ENCODE assay signal across 26 cellular contexts in the genomic region with DNA sequence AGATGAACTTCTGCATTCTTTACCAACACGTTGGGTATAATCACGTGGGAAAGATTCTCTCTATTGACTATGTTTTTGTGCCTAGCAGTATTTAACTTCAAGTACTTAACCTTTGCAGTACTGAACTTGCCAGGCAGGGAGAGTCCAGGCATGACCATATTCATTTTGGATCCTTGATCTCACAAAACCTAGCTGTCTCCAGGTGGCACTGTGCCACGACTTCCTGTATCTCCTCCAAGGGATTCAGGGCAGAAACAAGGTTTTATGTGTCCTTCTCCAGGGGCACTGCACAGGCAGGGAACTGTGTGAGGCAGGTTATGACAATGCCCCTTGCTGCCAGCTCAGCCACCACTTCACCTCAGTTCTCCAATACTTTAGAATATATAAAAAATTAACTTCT. TPM values are rescaled to one million over a fixed set of nuclear protein-coding genes. Genes with fewer than 3 reads are reported as not detected.
DNase-seq lines count a peak whose midpoint lies in the region; ATAC-seq and TF ChIP-seq lines count a peak whose summit lies in the region.
"Had no signal": no experiment of that assay in that cellular context is flagged by ENCODE, and none has a peak within 500 bp of the region (broad histone marks: within the 10 kb centered on the region; RNA-seq: fewer than 3 reads in every experiment).

No MANE protein-coding gene starts in this region.

- H3K9me3 Mint-ChIP-seq in H9, result no peaks in the 10 kb centered on the region; a peak in 1 of 5 replicates
- H3K9me3 Mint-ChIP-seq: CD4-positive, alpha-beta memory T cell; dendritic cell treated with granulocyte-macrophage colony-stimulating factor and Interleukin-4, amounts not matched to agents 40 ng/mL and 50 ng/mL, for 4 days; nephron had no signal

- peaks cover 1% of the 10 kb centered on the region for H3K4me1 ChIP-seq in right cardiac atrium (ENCODE audit: control insufficient read depth, insufficient read depth, low read length)
- no peaks in the 10 kb centered on the region for H3K4me1 ChIP-seq in OCI-LY7 (ENCODE audit: insufficient read depth, low read length, poor library complexity, severe bottlenecking)
- peaks cover 0 to 5% (median 2%) of the 10 kb centered on the region in 4 donors for H3K4me1 ChIP-seq in upper lobe of left lung
- no peaks in the 10 kb centered on the region for H3K4me1 ChIP-seq in H9 (ENCODE audit: insufficient read depth, low read length)
- H3K4me1 ChIP-seq: breast epithelium, uterus had no signal

- no peaks in the 10 kb centered on the region for H3K79me2 ChIP-seq in OCI-LY7 (ENCODE audit: insufficient read depth, low read depth, low read length)
- H3K79me2 ChIP-seq in H9 (ENCODE audit: insufficient read depth, low read length), result no peaks in the 10 kb centered on the region

- no peak overlapping the region for H3K4me2 ChIP-seq in OCI-LY7 (ENCODE audit: low read length)
- H3K4me2 ChIP-seq in H9 (ENCODE audit: insufficient read depth, insufficient read length, low read length), result no peak overlapping the region

- no peak overlapping the region for H4K91ac ChIP-seq in H9 (ENCODE audit: insufficient read length, low read depth, low read length)

- no peak overlapping the region for H3K4me3 Mint-ChIP-seq in H9
- H3K4me3 Mint-ChIP-seq: CD4-positive, alpha-beta memory T cell; dendritic cell treated with granulocyte-macrophage colony-stimulating factor and Interleukin-4, amounts not matched to agents 40 ng/mL and 50 ng/mL, for 4 days; nephron had no signal

- no peak overlapping the region for H2BK5ac ChIP-seq in H9 (ENCODE audit: insufficient read length, low read length)

- no peak overlapping the region for H2BK20ac ChIP-seq in H9 (ENCODE audit: low read depth, low read length, poor library complexity, severe bottlenecking)

- no peak overlapping the region for H3K56ac ChIP-seq in H9 (ENCODE audit: insufficient read length, low read depth, low read length)

- TF ChIP-seq CTCF in OCI-LY7 (conservative IDR thresholded peaks at IDR 0.05; ENCODE audit: low read length) (peak; percentile 37; the same call in 1 of the 2 replicates), epithelial cell of esophagus (IDR thresholded peaks at IDR 0.05; ENCODE audit: insufficient read depth, low read depth, low read length, missing control alignments) (no peak), omental fat pad (IDR thresholded peaks at IDR 0.05) (no peak), upper lobe of left lung (IDR thresholded peaks at IDR 0.05) (no peak), H9 (conservative IDR thresholded peaks at IDR 0.05) (no peak)

- H3K4ac ChIP-seq in H9 (ENCODE audit: low read depth, low read length), result no peak overlapping the region

- no peaks in the 10 kb centered on the region for H3K9me3 ChIP-seq in right cardiac atrium (ENCODE audit: control insufficient read depth, low read length)
- no peaks in the 10 kb centered on the region for H3K9me3 ChIP-seq in OCI-LY7 (ENCODE audit: low read length)
- H3K9me3 ChIP-seq in upper lobe of left lung, result no peaks in the 10 kb centered on the region
- H3K9me3 ChIP-seq in H9 (ENCODE audit: control insufficient read depth, low read depth, low read length), result no peaks in the 10 kb centered on the region
- H3K9me3 ChIP-seq: breast epithelium, uterus had no signal

- H3K36me3 Mint-ChIP-seq in H9 (ENCODE audit: insufficient read depth in 1 of 3, low read depth in 3 of 3), result no peaks in the 10 kb centered on the region

- H4K5ac ChIP-seq in H9 (ENCODE audit: insufficient read length, low read depth, low read length), result no peak overlapping the region

- H3K36me3 ChIP-seq in OCI-LY7 (ENCODE audit: insufficient read depth, low read length) (peaks cover 6% of the 10 kb centered on the region; the same call in 1 of the 2 replicates), upper lobe of left lung (peaks cover 0 to 7% (median 2%) of the 10 kb centered on the region in 4 donors)
- H3K36me3 ChIP-seq: breast epithelium, uterus had no signal

- ATAC-seq in right cardiac atrium, result no peak
- ATAC-seq in omental fat pad (ENCODE audit: low FRiP score), result no peak
- no peak for ATAC-seq in upper lobe of left lung (ENCODE audit: low FRiP score in 2 of 2)
- ATAC-seq: left cardiac atrium had no signal

- no peak overlapping the region for H4K8ac ChIP-seq in H9 (replicated peaks; ENCODE audit: insufficient read length, low read depth, low read length)

- DNase-seq in right cardiac atrium (peak in 2 of 3 donors; percentile 12 to 55), cardiac septum (ENCODE audit: low spot score) (no peak), OCI-LY7 (ENCODE audit: low spot score) (no peak), epithelial cell of esophagus (ENCODE audit: low read depth) (peak; percentile 33), omental fat pad (ENCODE audit: low spot score) (no peak), upper lobe of left lung (no peak), H9 (no peak)
- DNase-seq in effector CD8-positive, alpha-beta T cell (lab: John Stamatoyannopoulos, UW), result no peak
- DNase-seq: activated CD4-positive, alpha-beta T cell treated with anti-CD3 and anti-CD28 coated beads, Interleukin-2, amount 50 U/mL, for 1 hour; activated CD8-positive, alpha-beta memory T cell treated with anti-CD3 and anti-CD28 coated beads, Interleukin-2, amount 50 U/mL, for 48 hours; activated effector memory CD4-positive, alpha-beta T cell treated with anti-CD3 and anti-CD28 coated beads, Interleukin-2, amount 50 U/mL, for 16 hours; CD4-positive, alpha-beta memory T cell; GOT3; left cardiac atrium; midbrain; NCI-H1417 treated with DMSO at 0.1 percent for 48 hours; NCI-H2171 treated with DMSO at 0.1 percent for 48 hours; small intestine; uterus had no signal

- WGBS in right cardiac atrium, result 17% methylated on average over 3 of the region's 3 CpGs
- WGBS in upper lobe of left lung, 2 donors, result 18 to 30% methylated on average over 2 to 3 of the region's 3 CpGs
- WGBS in H9 (ENCODE audit: extremely low coverage, insufficient read length, low lambda C conversion rate), result no CpG with 5 or more reads among the region's 3 CpGs

- H2AFZ ChIP-seq in OCI-LY7 (ENCODE audit: low read length) (no peak overlapping the region), H9 (ENCODE audit: low read length) (no peak overlapping the region)

- H2AK5ac ChIP-seq in H9 (ENCODE audit: insufficient read length, low read length), result no peak overlapping the region

- H3K4me3 ChIP-seq in right cardiac atrium (ENCODE audit: low read length), result no peak overlapping the region
- no peak overlapping the region for H3K4me3 ChIP-seq in OCI-LY7 (ENCODE audit: low read depth, low read length, poor library complexity, severe bottlenecking)
- H3K4me3 ChIP-seq in epithelial cell of esophagus (ENCODE audit: low read length), result no peak overlapping the region
- no peak overlapping the region for H3K4me3 ChIP-seq in upper lobe of left lung
- H3K4me3 ChIP-seq: uterus had no signal

- no peak for TF ChIP-seq EP300 in upper lobe of left lung (IDR thresholded peaks at IDR 0.05)

- H3K27me3 ChIP-seq in right cardiac atrium (ENCODE audit: control insufficient read depth, insufficient read depth) (no peaks in the 10 kb centered on the region), upper lobe of left lung (no peaks in the 10 kb centered on the region), H9 (ENCODE audit: insufficient read depth, low read length) (no peaks in the 10 kb centered on the region)
- H3K27me3 ChIP-seq: breast epithelium, uterus had no signal

- H3K9me2 ChIP-seq in OCI-LY7 (ENCODE audit: insufficient read depth, low read length), result no peaks in the 10 kb centered on the region

- no peak for TF ChIP-seq POLR2A in upper lobe of left lung (IDR thresholded peaks at IDR 0.05)

- no peaks in the 10 kb centered on the region for H3K23me2 ChIP-seq in H9 (ENCODE audit: insufficient read length, low read depth, low read length, poor library complexity, severe bottlenecking)

- H3K4me1 Mint-ChIP-seq in H9, result peaks cover 3 to 4% of the 10 kb centered on the region in 2 experiments
- H3K4me1 Mint-ChIP-seq: nephron had no signal

- H3K27ac ChIP-seq in right cardiac atrium (ENCODE audit: low read length) (no peak overlapping the region), OCI-LY7 (ENCODE audit: low read depth, low read length, poor library complexity, severe bottlenecking) (no peak overlapping the region), upper lobe of left lung (no peak overlapping the region), H9 (ENCODE audit: insufficient read length, low read depth, low read length) (no peak overlapping the region)
- H3K27ac ChIP-seq: epithelial cell of prostate, uterus had no signal

- no peak overlapping the region for H3K27ac Mint-ChIP-seq in H9
- H3K27ac Mint-ChIP-seq: dendritic cell treated with granulocyte-macrophage colony-stimulating factor and Interleukin-4, amounts not matched to agents 40 ng/mL and 50 ng/mL, for 4 days; nephron had no signal

- H2BK120ac ChIP-seq in H9 (ENCODE audit: low read depth, low read length, poor library complexity, severe bottlenecking), result no peak overlapping the region

- no peak overlapping the region for H2BK15ac ChIP-seq in H9 (ENCODE audit: low read depth, low read length)

- intact Hi-C loops in right cardiac atrium (cut with DNase I), result loop anchor here in 1 of 4 donors (10.0 kb wide), 1 partner anchor 468 kb away; no protein-coding TSS in a partner anchor
- intact Hi-C loops in cardiac septum (cut with DNase I), result no loop called here
- intact Hi-C loops in OCI-LY7 (cut with micrococcal nuclease; ENCODE audit: unreplicated experiment), result loop anchor here (5.0 kb wide), 1 partner anchor 135 kb away; no protein-coding TSS in a partner anchor

- POLR2A ChIA-PET in OCI-LY7 (lab: Charles Lee), result no interaction called here

- H3T11ph ChIP-seq in H9 (ENCODE audit: low read length), result no peak overlapping the region

- H4K20me1 ChIP-seq in OCI-LY7 (ENCODE audit: insufficient read depth, low read length) (no peaks in the 10 kb centered on the region), H9 (ENCODE audit: control insufficient read depth, insufficient read depth, insufficient read length) (no peaks in the 10 kb centered on the region)

- no peaks in the 10 kb centered on the region for H3K79me1 ChIP-seq in H9 (ENCODE audit: insufficient read depth, low read depth, low read length, poor library complexity, severe bottlenecking)

- CTCF ChIA-PET in OCI-LY7 (lab: Charles Lee; ENCODE audit: unreplicated experiment), result no interaction called here

- no peak overlapping the region for H2BK12ac ChIP-seq in H9 (ENCODE audit: insufficient read length, low read depth, low read length)

- H3K27me3 Mint-ChIP-seq in H9 (ENCODE audit: low read depth), result peaks cover 15% of the 10 kb centered on the region
- H3K27me3 Mint-ChIP-seq: CD4-positive, alpha-beta memory T cell had no signal

- no peak overlapping the region for H3K9ac ChIP-seq in H9 (ENCODE audit: extremely low read depth, insufficient read length, low read length)

- BruUV-seq in OCI-LY7 (replicated peaks; lab: Mats Ljungman, UMichigan), result no TSS peak

- no peak overlapping the region for H3K14ac ChIP-seq in H9 (ENCODE audit: insufficient read depth, low read length)

- no peak overlapping the region for H3K18ac ChIP-seq in H9 (ENCODE audit: insufficient read length, low read depth, low read length)

- no peak overlapping the region for H3K23ac ChIP-seq in H9 (ENCODE audit: insufficient read length, low read depth, low read length)

RNA-seq across cellular contexts. Expression of a gene that starts 11.7 kb away (rescaled TPM):
- not detected for total RNA-seq in right cardiac atrium
- polyA plus RNA-seq in right cardiac atrium, result not detected
- total RNA-seq in cardiac septum, result not detected
- total RNA-seq in OCI-LY7 (2014; rRNA removed; shearing (Covaris generic)), result not detected in 2 replicates
- not detected in 2 replicates for total RNA-seq in OCI-LY7 (2022)
- under 1 TPM in 1 of 4 donors, not detected in 3; 0.84 TPM for total RNA-seq in omental fat pad
- under 1 TPM in 1 of 6 donors, not detected in 5; 0.23 TPM for total RNA-seq in upper lobe of left lung
- total RNA-seq in H9 (2021), result not detected in 2 replicates
- total RNA-seq: CD4-positive, alpha-beta memory T cell; frontal cortex; left cardiac atrium; LHCN-M2; posterior vena cava had no signal
- polyA plus RNA-seq: CD4-positive, alpha-beta memory T cell; small intestine had no signal

RNA-seq across cellular contexts. Expression of a gene that starts 18.3 kb away (rescaled TPM):
- total RNA-seq in right cardiac atrium (10 to 100 TPM; 13.0 to 14.6 (median 13.3) TPM), cardiac septum (12.5 TPM), OCI-LY7 (2022) (18.5 and 21.1 TPM in 2 replicates), omental fat pad (10 to 100 TPM; 17.7 to 30.7 (median 19.4) TPM), upper lobe of left lung (10 to 100 TPM; 14.6 to 23.7 (median 19.5) TPM), H9 (2021) (17.4 and 18.2 TPM in 2 replicates)
- 6.1 TPM for polyA plus RNA-seq in right cardiac atrium
- 19.3 and 19.9 TPM in 2 replicates for total RNA-seq in OCI-LY7 (2014; rRNA removed; shearing (Covaris generic))

RNA-seq across cellular contexts. Expression of a gene that starts 33.8 kb away (rescaled TPM):
- not detected for total RNA-seq in right cardiac atrium
- not detected for polyA plus RNA-seq in right cardiac atrium
- not detected for total RNA-seq in cardiac septum
- not detected in 2 replicates for total RNA-seq in OCI-LY7 (2014; rRNA removed; shearing (Covaris generic))
- not detected in 2 replicates for total RNA-seq in OCI-LY7 (2022)
- not detected for total RNA-seq in omental fat pad
- total RNA-seq in upper lobe of left lung, result not detected
- not detected in 2 replicates for total RNA-seq in H9 (2021)
- total RNA-seq: breast epithelium; CD4-positive, alpha-beta memory T cell; frontal cortex; left cardiac atrium; LHCN-M2; posterior vena cava; uterus had no signal
- polyA plus RNA-seq: CD4-positive, alpha-beta memory T cell; small intestine had no signal

RNA-seq across cellular contexts. Expression of a gene that starts 51.0 kb away (rescaled TPM):
- not detected for total RNA-seq in right cardiac atrium
- polyA plus RNA-seq in right cardiac atrium, result not detected
- total RNA-seq in cardiac septum, result not detected
- not detected in 2 replicates for total RNA-seq in OCI-LY7 (2014; rRNA removed; shearing (Covaris generic))
- total RNA-seq in OCI-LY7 (2022), result not detected in 2 replicates
- not detected for total RNA-seq in omental fat pad
- total RNA-seq in upper lobe of left lung, result not detected
- not detected in 2 replicates for total RNA-seq in H9 (2021)
- total RNA-seq: breast epithelium; CD4-positive, alpha-beta memory T cell; frontal cortex; left cardiac atrium; LHCN-M2; posterior vena cava; uterus had no signal
- polyA plus RNA-seq: CD4-positive, alpha-beta memory T cell; small intestine had no signal

Comparison
In these comparisons a context has a peak if more than half of its experiments do, and no peak if none do; other contexts are left out.
1. DNase-seq: peak in right cardiac atrium (2 of 3) and epithelial cell of esophagus (single experiment); none in cardiac septum (single experiment), OCI-LY7 (single experiment), effector CD8-positive, alpha-beta T cell (single experiment), omental fat pad (single experiment), upper lobe of left lung (0 of 2) and H9 (single experiment).